ENCODE assay signal across 9 cellular contexts in the genomic region with DNA sequence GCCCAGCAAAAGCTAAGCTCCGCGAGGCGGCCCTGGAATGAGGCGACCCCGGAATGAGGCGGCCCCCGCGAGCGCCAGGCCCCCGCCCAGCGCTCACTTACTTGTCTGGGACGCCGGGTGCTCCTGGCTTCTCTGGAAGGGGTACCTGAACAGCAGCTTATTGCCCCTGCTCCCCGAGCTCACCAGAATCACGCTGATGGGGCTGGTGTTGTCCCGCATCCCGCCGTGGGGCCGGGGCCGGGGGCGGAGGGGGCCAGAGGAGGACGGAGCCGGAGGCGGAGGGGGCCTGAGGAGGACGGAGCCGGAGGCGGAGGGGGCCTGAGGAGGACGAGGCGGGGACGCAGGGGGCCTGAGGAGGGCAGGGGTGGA. TPM values are rescaled to one million over a fixed set of nuclear protein-coding genes. Genes with fewer than 3 reads are reported as not detected.
A peak's percentile ranks its signal among the peaks of the same experiment; 100 is the strongest.
DNase-seq lines count a peak whose midpoint lies in the region; ATAC-seq and TF ChIP-seq lines count a peak whose summit lies in the region.
"Had no signal": no experiment of that assay in that cellular context is flagged by ENCODE, and none has a peak within 500 bp of the region (broad histone marks: within the 10 kb centered on the region; RNA-seq: fewer than 3 reads in every experiment).

No MANE protein-coding gene starts in this region.

- H3K9ac ChIP-seq in SK-N-MC (ENCODE audit: insufficient read length): peak overlapping the region; percentile 92

- H3K9me3 ChIP-seq in SK-N-MC (ENCODE audit: low read depth, low read length): no peaks in the 10 kb centered on the region

- H3K4me3 ChIP-seq in GM08714 (ENCODE audit: low read length) (peak overlapping the region; percentile 87), SK-N-MC (peak overlapping the region; percentile 93), astrocyte of the spinal cord (ENCODE audit: low read depth, low read length) (peak overlapping the region; percentile 79)

- in situ Hi-C loops in astrocyte of the spinal cord (cut with HindIII; ENCODE audit: low sequenced_read_pairs): no loop called here

- ATAC-seq in omental fat pad (ENCODE audit: low FRiP score): no peak

- peak overlapping the region; percentile 83 for H3K27ac ChIP-seq in SK-N-MC

- H3K36me3 ChIP-seq in SK-N-MC (ENCODE audit: insufficient read depth, low read length): no peaks in the 10 kb centered on the region

- no peak for TF ChIP-seq CTCF in astrocyte of the spinal cord (IDR thresholded peaks at IDR 0.05; ENCODE audit: low read depth, low read length)
- TF ChIP-seq CTCF in omental fat pad (IDR thresholded peaks at IDR 0.05): no peak

- DNase-seq in SK-N-MC (ENCODE audit: low read depth, low spot score) (no peak), astrocyte of the spinal cord (ENCODE audit: low read depth, low spot score) (no peak), iPS-NIHi7 (ENCODE audit: extremely low spot score) (peak; percentile 51), omental fat pad (ENCODE audit: low spot score) (no peak), mesenteric fat pad (ENCODE audit: low spot score) (no peak), GF-D8 (lab: John Stamatoyannopoulos, UW) (no peak)
- peak; percentile 37 to 40 for DNase-seq in stimulated activated CD4-positive, alpha-beta T cell treated with anti-CD3 and anti-CD28 coated beads, Interleukin-2, amount 100 ng/mL, for 24 hours

RNA-seq across cellular contexts. Expression of gene NPRL3, which starts 0.4 kb away (rescaled TPM):
- total RNA-seq in omental fat pad (10 to 100 TPM; 14.5 to 25.5 (median 20.2) TPM), mesenteric fat pad (22.5 TPM)

RNA-seq across cellular contexts. Expression of gene HBZ, which starts 14.4 kb away (rescaled TPM):
- total RNA-seq in omental fat pad: not detected
- not detected for total RNA-seq in mesenteric fat pad
- total RNA-seq: SK-MEL-5 had no signal

RNA-seq across cellular contexts. Expression of gene HBM, which starts 27.7 kb away (rescaled TPM):
- not detected for total RNA-seq in omental fat pad
- not detected for total RNA-seq in mesenteric fat pad
- total RNA-seq: SK-MEL-5 had no signal

RNA-seq across cellular contexts. Expression of gene HBA2, which starts 34.6 kb away (rescaled TPM):
- total RNA-seq in omental fat pad (1,000 to 10,000 TPM in 1 of 4 donors, 100 to 1,000 TPM in 2, 10 to 100 TPM in 1; 91.3 to 2,323 (median 185) TPM), mesenteric fat pad (248 TPM)
- total RNA-seq: SK-MEL-5 had no signal

RNA-seq across cellular contexts. Expression of gene HBA1, which starts 38.4 kb away (rescaled TPM):
- total RNA-seq in omental fat pad (100 to 1,000 TPM in 2 of 4 donors, 10 to 100 TPM in 2; 56.8 to 998 (median 122) TPM), mesenteric fat pad (275 TPM)
- total RNA-seq: SK-MEL-5 had no signal

Comparison
In these comparisons a context has a peak if more than half of its experiments do, and no peak if none do; other contexts are left out.
1. DNase-seq: peak in iPS-NIHi7 (single experiment) and stimulated activated CD4-positive, alpha-beta T cell treated with anti-CD3 and anti-CD28 coated beads, Interleukin-2, amount 100 ng/mL, for 24 hours (2 of 2); none in SK-N-MC (single experiment), astrocyte of the spinal cord (single experiment), omental fat pad (single experiment), mesenteric fat pad (single experiment) and GF-D8 (single experiment).
2. Peak in every context shown above with its lines, with median percentiles within 50 percentile points of each other: H3K4me3 ChIP-seq.